Comparison of ENCODE assay signal across 1 cellular context in genomic region chr11:74134661-74135515, GRCh38.
A peak's percentile ranks its signal among the peaks of the same experiment; 100 is the strongest.
TF ChIP-seq lines count a peak whose summit lies in the region.

No MANE protein-coding gene starts in this region.

TF ChIP-seq in K562, 482 proteins besides CTCF, POLR2A, EP300 and RAD21 (continued from another document):
- TF ChIP-seq CEBPG (CRISPR knock-in tag; IDR thresholded peaks at IDR 0.05): no peak
- TF ChIP-seq CEBPG (tag; conservative IDR thresholded peaks at IDR 0.05 in 1 of 2, IDR thresholded peaks at IDR 0.05 in 1 of 2): 0 out of 4 replicates have a peak, but pooled peaks of 1 of the 2 experiments have one; percentile 22
- no peak for TF ChIP-seq TAF1 (IDR thresholded peaks at IDR 0.05; ENCODE audit: control insufficient read depth, extremely low read depth, insufficient read depth, low read length, severe bottlenecking)
